Comparison of ENCODE assay signal across 18 cellular contexts in the genomic region with DNA sequence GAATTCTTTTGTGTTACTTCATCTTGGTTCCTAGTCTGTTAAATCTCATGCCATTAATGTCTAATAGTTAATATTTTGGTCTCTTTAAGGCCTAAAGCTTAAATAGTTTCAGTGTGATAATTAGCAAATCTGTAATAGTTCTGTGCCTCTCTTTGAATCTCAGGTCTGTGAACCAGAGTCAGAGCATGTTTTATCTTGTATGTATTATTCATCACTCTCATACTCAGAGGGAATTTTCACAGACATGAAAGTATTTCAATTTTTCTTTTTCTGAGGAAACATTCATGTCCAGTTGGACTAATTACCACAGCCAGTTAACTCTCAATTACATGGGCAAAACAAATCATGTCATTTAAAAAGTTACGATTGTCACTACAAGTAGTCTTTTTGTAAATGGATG.
DNase-seq lines count a peak whose midpoint lies in the region; ATAC-seq, FAIRE-seq and TF ChIP-seq lines count a peak whose summit lies in the region.
"Had no signal": no experiment of that assay in that cellular context is flagged by ENCODE, and none has a peak within 500 bp of the region (broad histone marks: within the 10 kb centered on the region; RNA-seq: fewer than 3 reads in every experiment).

No MANE protein-coding gene starts in this region.

- no peak overlapping the region for H2AFZ ChIP-seq in GM12878 (ENCODE audit: control insufficient read depth, low read depth, low read length)
- H2AFZ ChIP-seq: GM23248 had no signal

- SMC1A ChIA-PET in GM12878 (lab: Charles Lee; ENCODE audit: uncharacterized antibody, unreplicated experiment) = no interaction called here

- no peak overlapping the region for H3K9ac ChIP-seq in GM12878 (ENCODE audit: control insufficient read depth, insufficient read depth, low read length)
- H3K9ac ChIP-seq: GM23248 had no signal

- no TSS peak for BruUV-seq in GM12878 (replicated peaks; lab: Mats Ljungman, UMichigan)

- CTCF ChIA-PET in RWPE1 (lab: Yijun Ruan, JAX) (no interaction called here), GM12878 (lab: Yijun Ruan, JAX) (no interaction called here)
- CTCF ChIA-PET in CD8-positive, alpha-beta T cell (lab: Charles Lee) = no interaction called here

- ATAC-seq in GM12878 = peak; percentile 41; the same call in 1 of the 3 replicates
- peak; percentile 97 for ATAC-seq in foreskin keratinocyte
- no peak for ATAC-seq in CD8-positive, alpha-beta T cell

- FAIRE-seq in GM12878 (lab: Jason Lieb, UNC) = no peak
- FAIRE-seq: D721Med, GM12892, H1 had no signal

- DNase-seq in RWPE1 (ENCODE audit: low spot score) (peak; percentile 7), GM12878 (ENCODE audit: low read depth, low spot score) (no peak), foreskin keratinocyte (peak; percentile 45 to 68), vagina (ENCODE audit: extremely low spot score in 2 of 2) (no peak), NK-92 (lab: John Stamatoyannopoulos, UW; ENCODE audit: unreplicated experiment) (no peak)
- no peak for DNase-seq in CD8-positive, alpha-beta T cell
- DNase-seq: C1 segment of cervical spinal cord; CD4-positive, alpha-beta memory T cell; DMS 273 treated with DMSO at 0.1 percent for 48 hours; DMS53; DMS79 treated with DMSO at 0.1 percent for 48 hours; GF-D8; GM23248; H7; HCEC 1CT had no signal

- H3K27me3 Mint-ChIP-seq in CD8-positive, alpha-beta T cell (ENCODE audit: low read depth) = no peaks in the 10 kb centered on the region
- H3K27me3 Mint-ChIP-seq: CD4-positive, alpha-beta memory T cell had no signal

- no peak overlapping the region for H3K4me2 ChIP-seq in GM12878 (ENCODE audit: control insufficient read depth, insufficient read depth)

- no peak overlapping the region for H3K27ac Mint-ChIP-seq in CD8-positive, alpha-beta T cell
- H3K27ac Mint-ChIP-seq: CD4-positive, alpha-beta memory T cell had no signal

- H3K27ac ChIP-seq in RWPE1 = no peak overlapping the region
- no peak overlapping the region for H3K27ac ChIP-seq in GM12878 (ENCODE audit: control insufficient read depth, insufficient read depth)
- peak overlapping the region; percentile 50 for H3K27ac ChIP-seq in foreskin keratinocyte
- no peak overlapping the region for H3K27ac ChIP-seq in vagina
- H3K27ac ChIP-seq in CD8-positive, alpha-beta T cell (ENCODE audit: low read depth, low read length) = no peak overlapping the region
- H3K27ac ChIP-seq: GM23248 had no signal

- 86% methylated on average over 1 of the region's 1 CpG for WGBS in GM12878 (ENCODE audit: insufficient coverage, insufficient replicate concordance, low lambda C conversion rate, missing lambda C conversion rate)

- no peaks in the 10 kb centered on the region for H3K9me3 Mint-ChIP-seq in CD8-positive, alpha-beta T cell

- no peaks in the 10 kb centered on the region for H3K79me2 ChIP-seq in GM12878 (ENCODE audit: control insufficient read depth, insufficient read depth, low read length)

- RAD21 ChIA-PET in GM12878 (lab: Charles Lee; ENCODE audit: unreplicated experiment) = no interaction called here

- intact Hi-C loops in GM12878 (cut with micrococcal nuclease; ENCODE audit: unreplicated experiment) (no loop called here), vagina (cut with DNase I) (no loop called here)
- intact Hi-C loops in CD8-positive, alpha-beta T cell (cut with DNase I, micrococcal nuclease) = no loop called here

- H3K9me3 ChIP-seq in GM12878 (replicated peaks; ENCODE audit: control insufficient read depth, insufficient read depth, low read length) (no peaks in the 10 kb centered on the region), vagina (no peaks in the 10 kb centered on the region)
- H3K9me3 ChIP-seq in CD8-positive, alpha-beta T cell (ENCODE audit: low read length) = no peaks in the 10 kb centered on the region

- no peaks in the 10 kb centered on the region for H3K36me3 Mint-ChIP-seq in CD8-positive, alpha-beta T cell
- H3K36me3 Mint-ChIP-seq: CD4-positive, alpha-beta memory T cell had no signal

- no peak for TF ChIP-seq RAD21 in GM12878 (IDR thresholded peaks at IDR 0.05; ENCODE audit: insufficient read depth, low read depth, low read length)

- H3K4me1 ChIP-seq in GM12878 (ENCODE audit: control insufficient read depth, insufficient read depth, low read length) (no peaks in the 10 kb centered on the region), foreskin keratinocyte (peaks cover 15% of the 10 kb centered on the region), vagina (no peaks in the 10 kb centered on the region)
- no peaks in the 10 kb centered on the region for H3K4me1 ChIP-seq in CD8-positive, alpha-beta T cell (ENCODE audit: insufficient read depth, low read length)

- no peak overlapping the region for H3K4me3 Mint-ChIP-seq in CD8-positive, alpha-beta T cell
- H3K4me3 Mint-ChIP-seq: CD4-positive, alpha-beta memory T cell had no signal

- TF ChIP-seq POLR2A in GM12878 (IDR thresholded peaks at IDR 0.05; ENCODE audit: low read depth, low read length) (no peak), vagina (IDR thresholded peaks at IDR 0.05) (no peak)

- no peaks in the 10 kb centered on the region for H3K36me3 ChIP-seq in GM12878 (ENCODE audit: control insufficient read depth in 2 of 2, insufficient read depth in 2 of 2, low read length in 1 of 2)
- H3K36me3 ChIP-seq in vagina = no peaks in the 10 kb centered on the region
- H3K36me3 ChIP-seq in CD8-positive, alpha-beta T cell (ENCODE audit: insufficient read depth, low read length) = no peaks in the 10 kb centered on the region

- H3K27me3 ChIP-seq in GM12878 (replicated peaks in 1 of 2; ENCODE audit: control insufficient read depth in 2 of 2, insufficient read depth in 2 of 2, low read length in 1 of 2) (no peaks in the 10 kb centered on the region), foreskin keratinocyte (no peaks in the 10 kb centered on the region), vagina (no peaks in the 10 kb centered on the region)
- no peaks in the 10 kb centered on the region for H3K27me3 ChIP-seq in CD8-positive, alpha-beta T cell (ENCODE audit: insufficient read depth, low read length)

- no peak for TF ChIP-seq CTCF in RWPE1 (conservative IDR thresholded peaks at IDR 0.05; ENCODE audit: low read depth)
- no peak for TF ChIP-seq CTCF in GM12878 (IDR thresholded peaks at IDR 0.05 in 2 of 3, conservative IDR thresholded peaks at IDR 0.05 in 1 of 3; ENCODE audit: control insufficient read depth in 2 of 3, extremely low read depth in 1 of 3, insufficient read depth in 1 of 3, low read depth in 3 of 3, low read length in 3 of 3)
- TF ChIP-seq CTCF in foreskin keratinocyte (conservative IDR thresholded peaks at IDR 0.05) = no peak
- TF ChIP-seq CTCF in vagina (IDR thresholded peaks at IDR 0.05) = no peak
- no peak for TF ChIP-seq CTCF in CD8-positive, alpha-beta T cell (IDR thresholded peaks at IDR 0.05)

- in situ Hi-C loops in GM12878 (cut with MboI) = no loop called here

- POLR2A ChIA-PET in RWPE1 (lab: Yijun Ruan, JAX; ENCODE audit: low non-redundant PET) (no interaction called here), GM12878 (lab: Charles Lee) (no interaction called here)
- POLR2A ChIA-PET in CD8-positive, alpha-beta T cell (lab: Charles Lee) = no interaction called here

- H3K4me3 ChIP-seq in GM12878 = no peak overlapping the region
- H3K4me3 ChIP-seq in vagina = no peak overlapping the region
- no peak overlapping the region for H3K4me3 ChIP-seq in CD8-positive, alpha-beta T cell (ENCODE audit: low read depth, low read length)
- H3K4me3 ChIP-seq: GM23248 had no signal

- no peaks in the 10 kb centered on the region for H4K20me1 ChIP-seq in GM12878 (ENCODE audit: control insufficient read depth, insufficient read depth)

- no peak for TF ChIP-seq EP300 in GM12878 (IDR thresholded peaks at IDR 0.05; ENCODE audit: borderline replicate concordance in 1 of 2, control insufficient read depth in 1 of 2, low read depth in 2 of 2, low read length in 2 of 2)

- H3K4me1 Mint-ChIP-seq in CD8-positive, alpha-beta T cell (ENCODE audit: low read depth) = no peaks in the 10 kb centered on the region
- H3K4me1 Mint-ChIP-seq: CD4-positive, alpha-beta memory T cell had no signal

TF ChIP-seq in GM12878, 131 proteins besides CTCF, POLR2A, EP300 and RAD21 (continues in another document):
- TF ChIP-seq BRCA1 (IDR thresholded peaks at IDR 0.05; ENCODE audit: low read depth, low read length) = no peak
- TF ChIP-seq, protein P1, sequence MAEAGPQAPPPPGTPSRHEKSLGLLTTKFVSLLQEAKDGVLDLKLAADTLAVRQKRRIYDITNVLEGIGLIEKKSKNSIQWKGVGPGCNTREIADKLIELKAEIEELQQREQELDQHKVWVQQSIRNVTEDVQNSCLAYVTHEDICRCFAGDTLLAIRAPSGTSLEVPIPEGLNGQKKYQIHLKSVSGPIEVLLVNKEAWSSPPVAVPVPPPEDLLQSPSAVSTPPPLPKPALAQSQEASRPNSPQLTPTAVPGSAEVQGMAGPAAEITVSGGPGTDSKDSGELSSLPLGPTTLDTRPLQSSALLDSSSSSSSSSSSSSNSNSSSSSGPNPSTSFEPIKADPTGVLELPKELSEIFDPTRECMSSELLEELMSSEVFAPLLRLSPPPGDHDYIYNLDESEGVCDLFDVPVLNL (IDR thresholded peaks at IDR 0.05; ENCODE audit: low read depth, low read length) = no peak
- no peak for TF ChIP-seq MTA3 (IDR thresholded peaks at IDR 0.05; ENCODE audit: borderline replicate concordance, low read length)
- no peak for TF ChIP-seq CBFB (IDR thresholded peaks at IDR 0.05; ENCODE audit: low read depth)
- no peak for TF ChIP-seq JUND (IDR thresholded peaks at IDR 0.05; ENCODE audit: low read depth, low read length)

Comparison
In these comparisons a context has a peak if more than half of its experiments do, and no peak if none do; other contexts are left out.
1. DNase-seq: peak in RWPE1 (single experiment) and foreskin keratinocyte (2 of 2); none in GM12878 (single experiment), vagina (0 of 2), NK-92 (single experiment) and CD8-positive, alpha-beta T cell (0 of 7).